In genomic region chr3:141652349-141652748, GRCh38 we compare ENCODE assay signal across 24 cellular contexts.
DNase-seq lines count a peak whose midpoint lies in the region; ATAC-seq and TF ChIP-seq lines count a peak whose summit lies in the region.
"Had no signal": no experiment of that assay in that cellular context is flagged by ENCODE, and none has a peak within 500 bp of the region (broad histone marks: within the 10 kb centered on the region; RNA-seq: fewer than 3 reads in every experiment).

No MANE protein-coding gene starts in this region.

- H3K9ac ChIP-seq in muscle layer of colon (ENCODE audit: low read length) (no peak overlapping the region), rectal smooth muscle tissue (ENCODE audit: low read length) (no peak overlapping the region)
- H3K9ac ChIP-seq: BLaER1 treated with 17β-estradiol and CSF1 and Interleukin-3, amounts not matched to agents 10 nM and 100 nM had no signal

- no peaks in the 10 kb centered on the region for H3K27me3 ChIP-seq in GM23338 (ENCODE audit: insufficient read depth)
- no peaks in the 10 kb centered on the region for H3K27me3 ChIP-seq in muscle layer of colon (ENCODE audit: control insufficient read depth in 1 of 2, insufficient read depth in 2 of 2, low read length in 2 of 2)
- H3K27me3 ChIP-seq in rectal smooth muscle tissue (ENCODE audit: control insufficient read depth, insufficient read depth, low read length): no peaks in the 10 kb centered on the region
- H3K27me3 ChIP-seq in transverse colon: peaks cover 2% of the 10 kb centered on the region
- no peaks in the 10 kb centered on the region for H3K27me3 ChIP-seq in vagina
- H3K27me3 ChIP-seq: BE2C; BLaER1 treated with 17β-estradiol and CSF1 and Interleukin-3, amounts not matched to agents 10 nM and 100 nM had no signal

- no peaks in the 10 kb centered on the region for H3K9me3 ChIP-seq in muscle layer of colon (ENCODE audit: low read length)
- no peaks in the 10 kb centered on the region for H3K9me3 ChIP-seq in transverse colon
- H3K9me3 ChIP-seq in vagina: no peaks in the 10 kb centered on the region
- H3K9me3 ChIP-seq: BE2C had no signal

- no peaks in the 10 kb centered on the region for H3F3A ChIP-seq in GM23338 (replicated peaks; ENCODE audit: low read depth)

- peaks cover 8% of the 10 kb centered on the region for H3K27me3 Mint-ChIP-seq in GM23338 (ENCODE audit: insufficient read depth, low read depth, poor library complexity)

- intact Hi-C loops in transverse colon (cut with DNase I; ENCODE audit: low total_unique reads) (no loop called here), vagina (cut with DNase I) (no loop called here)

- H3K9me2 ChIP-seq in GM23338 (ENCODE audit: insufficient read depth): peaks cover 5% of the 10 kb centered on the region; the same call in 1 of the 2 replicates

- peaks cover 25% of the 10 kb centered on the region for H3K9me3 Mint-ChIP-seq in GM23338
- H3K9me3 Mint-ChIP-seq: CD4-positive, alpha-beta T cell; CD8-positive, alpha-beta memory T cell; HFFc6 had no signal

- peaks cover 11% of the 10 kb centered on the region for H3K36me3 Mint-ChIP-seq in GM23338 (ENCODE audit: low read depth)
- H3K36me3 Mint-ChIP-seq: CD8-positive, alpha-beta memory T cell had no signal

- H3K4me2 ChIP-seq in GM23338: no peak overlapping the region
- H3K4me2 ChIP-seq: A549; BLaER1 treated with 17β-estradiol and CSF1 and Interleukin-3, amounts not matched to agents 10 nM and 100 nM had no signal

- no peak overlapping the region for H3K27ac Mint-ChIP-seq in GM23338
- H3K27ac Mint-ChIP-seq: CD4-positive, alpha-beta T cell; HFFc6 had no signal

- ATAC-seq in GM23338 (no peak), HG03565 (IDR thresholded peaks at IDR 0.05; ENCODE audit: unreplicated experiment) (no peak)
- ATAC-seq: A549, GM12878 had no signal

- H2AFZ ChIP-seq in GM23338: 0 out of 2 replicates have a peak overlapping the region, but pooled peaks have one; percentile 28

- H3K4me3 Mint-ChIP-seq in GM23338: no peak overlapping the region
- H3K4me3 Mint-ChIP-seq: CD14-positive monocyte; CD4-positive, alpha-beta T cell; CD8-positive, alpha-beta memory T cell; HFFc6 had no signal

- WGBS in transverse colon (ENCODE audit: low coverage in 1 of 2), 2 donors: 80 to 92% methylated on average over 1 to 5 of the region's 5 CpGs

- H4K20me1 ChIP-seq in GM23338 (replicated peaks; ENCODE audit: insufficient read depth): no peaks in the 10 kb centered on the region
- H4K20me1 ChIP-seq: BLaER1 treated with 17β-estradiol and CSF1 and Interleukin-3, amounts not matched to agents 10 nM and 100 nM had no signal

- TF ChIP-seq CTCF in GM23338 (conservative IDR thresholded peaks at IDR 0.05; ENCODE audit: low read depth in 2 of 2): no peak
- TF ChIP-seq CTCF in transverse colon (IDR thresholded peaks at IDR 0.05): no peak
- no peak for TF ChIP-seq CTCF in vagina (IDR thresholded peaks at IDR 0.05)

- H3K4me1 ChIP-seq in GM23338 (ENCODE audit: insufficient read depth) (no peaks in the 10 kb centered on the region), muscle layer of colon (ENCODE audit: insufficient read depth, low read length) (peaks cover 36% of the 10 kb centered on the region), rectal smooth muscle tissue (ENCODE audit: control insufficient read depth, insufficient read depth, low read length) (peaks cover 29% of the 10 kb centered on the region), transverse colon (peaks cover 0 to 10% (median 2%) of the 10 kb centered on the region in 4 donors), vagina (no peaks in the 10 kb centered on the region)
- H3K4me1 ChIP-seq: BE2C; BLaER1 treated with 17β-estradiol and CSF1 and Interleukin-3, amounts not matched to agents 10 nM and 100 nM; HAP-1 had no signal

- peaks cover 3% of the 10 kb centered on the region; the same call in 1 of the 2 replicates for H3K36me3 ChIP-seq in GM23338 (ENCODE audit: insufficient read depth)
- no peaks in the 10 kb centered on the region for H3K36me3 ChIP-seq in muscle layer of colon (ENCODE audit: insufficient read depth, low read length)
- H3K36me3 ChIP-seq in rectal smooth muscle tissue (ENCODE audit: control insufficient read depth, insufficient read depth, low read length): no peaks in the 10 kb centered on the region
- no peaks in the 10 kb centered on the region for H3K36me3 ChIP-seq in transverse colon
- H3K36me3 ChIP-seq in vagina: no peaks in the 10 kb centered on the region
- H3K36me3 ChIP-seq: BE2C; BLaER1 treated with 17β-estradiol and CSF1 and Interleukin-3, amounts not matched to agents 10 nM and 100 nM; HAP-1 had no signal

- no peak for TF ChIP-seq EP300 in transverse colon (IDR thresholded peaks at IDR 0.05; ENCODE audit: low read depth)

- TF ChIP-seq POLR2A in transverse colon (IDR thresholded peaks at IDR 0.05): no peak
- TF ChIP-seq POLR2A in vagina (IDR thresholded peaks at IDR 0.05): no peak

- H3K79me2 ChIP-seq in GM23338 (replicated peaks; ENCODE audit: insufficient read depth): no peaks in the 10 kb centered on the region

- in situ Hi-C loops in transverse colon (cut with MboI; ENCODE audit: low pct_ligation_motif_present in 1 of 4, low pct_unique_long_range_greater_than_20kb in 1 of 4, low sequenced_read_pairs in 3 of 4): no loop called here

- H3K27ac ChIP-seq in GM23338 (ENCODE audit: low read depth): no peak overlapping the region
- peak overlapping the region; percentile 53 for H3K27ac ChIP-seq in muscle layer of colon (ENCODE audit: low read depth, low read length)
- peak overlapping the region; percentile 66 for H3K27ac ChIP-seq in rectal smooth muscle tissue (ENCODE audit: low read depth, low read length)
- H3K27ac ChIP-seq in transverse colon: peak overlapping the region in 3 of 4 donors; percentile 47 to 62 (median 53)
- H3K27ac ChIP-seq in vagina: no peak overlapping the region
- H3K27ac ChIP-seq: A549; BLaER1 treated with 17β-estradiol and CSF1 and Interleukin-3, amounts not matched to agents 10 nM and 100 nM had no signal

- peaks cover 6% of the 10 kb centered on the region; the same call in 1 of the 3 replicates for H3K4me1 Mint-ChIP-seq in GM23338
- H3K4me1 Mint-ChIP-seq: CD8-positive, alpha-beta memory T cell had no signal

- DNase-seq in GM23338 (ENCODE audit: low spot score) (no peak), transverse colon (no peak), vagina (ENCODE audit: extremely low spot score in 2 of 2) (no peak)
- DNase-seq in activated CD4-positive, CD25-positive, alpha-beta regulatory T cell treated with anti-CD3 and anti-CD28 coated beads, Interleukin-2, amount 50 U/mL, for 72 hours: no peak
- DNase-seq: 8988T; ACHN; AML-193; BE2C; CD4-positive, alpha-beta T cell; CD8-positive, alpha-beta memory T cell; DMS 273 treated with DMSO at 0.1 percent for 48 hours; DMS79; EL; GDM1; GOT3; HFFc6 had no signal

- H3K4me3 ChIP-seq in GM23338 (no peak overlapping the region), muscle layer of colon (ENCODE audit: low read depth in 1 of 2, low read length in 2 of 2) (no peak overlapping the region), rectal smooth muscle tissue (ENCODE audit: low read length) (no peak overlapping the region), transverse colon (no peak overlapping the region), vagina (no peak overlapping the region)
- H3K4me3 ChIP-seq: A549; BLaER1 treated with 17β-estradiol and CSF1 and Interleukin-3, amounts not matched to agents 10 nM and 100 nM; GM12878; HAP-1 had no signal

TF ChIP-seq in GM23338, 12 proteins besides CTCF, POLR2A, EP300 and RAD21 (continues in another document):
- no peak for TF ChIP-seq ZNF114 (CRISPR knock-in tag; IDR thresholded peaks at IDR 0.05)

Comparison
In these comparisons a context has a peak if more than half of its experiments do, and no peak if none do; other contexts are left out.
1. H3K27ac ChIP-seq: peak in muscle layer of colon (single experiment), rectal smooth muscle tissue (single experiment) and transverse colon (3 of 4); none in GM23338 (single experiment) and vagina (single experiment).